11 cellular contexts compared by ENCODE assay signal in genomic region chr11:119590651-119591308, GRCh38.
DNase-seq lines count a peak whose midpoint lies in the region; ATAC-seq, FAIRE-seq and TF ChIP-seq lines count a peak whose summit lies in the region.
"Had no signal": no experiment of that assay in that cellular context is flagged by ENCODE, and none has a peak within 500 bp of the region (broad histone marks: within the 10 kb centered on the region; RNA-seq: fewer than 3 reads in every experiment).

No MANE protein-coding gene starts in this region.

- dilution Hi-C loops in endothelial cell of umbilical vein (cut with MboI; ENCODE audit: extremely low pct_ligation_motif_present, low sequenced_read_pairs): no loop called here

- H3K79me2 ChIP-seq in endothelial cell of umbilical vein (ENCODE audit: control insufficient read depth, insufficient read depth, low read length): no peaks in the 10 kb centered on the region
- H3K79me2 ChIP-seq in neural progenitor cell (ENCODE audit: low read depth): no peaks in the 10 kb centered on the region

- H3F3A ChIP-seq in neural progenitor cell (ENCODE audit: low read depth): peaks cover 3% of the 10 kb centered on the region

- H3K4me3 ChIP-seq in endothelial cell of umbilical vein (replicated peaks in 1 of 3; ENCODE audit: insufficient read depth in 1 of 3, low read depth in 1 of 3, low read length in 3 of 3) (no peak overlapping the region), neural progenitor cell (no peak overlapping the region)
- no peak overlapping the region for H3K4me3 ChIP-seq in effector memory CD4-positive, alpha-beta T cell (ENCODE audit: insufficient read depth, low read depth, low read length, poor library complexity, severe bottlenecking)

- CTCF ChIA-PET in endothelial cell of umbilical vein (lab: Charles Lee): interaction anchor here (0.9 kb wide), 1 partner anchor 116 kb away, joined by 3 read pairs; no protein-coding TSS in a partner anchor

- H3K9ac ChIP-seq in endothelial cell of umbilical vein (replicated peaks; ENCODE audit: extremely low read depth, insufficient read depth, low read length): no peak overlapping the region
- no peak overlapping the region for H3K9ac ChIP-seq in neural progenitor cell

- H3K9me3 Mint-ChIP-seq in neural progenitor cell: peaks cover 4% of the 10 kb centered on the region
- H3K9me3 Mint-ChIP-seq: nephron progenitor cell had no signal

- H3K27me3 ChIP-seq in endothelial cell of umbilical vein (ENCODE audit: control insufficient read depth in 2 of 2, insufficient read depth in 2 of 2, low read length in 2 of 2) (no peaks in the 10 kb centered on the region), neural progenitor cell (peaks cover 13% of the 10 kb centered on the region)
- peaks cover 5% of the 10 kb centered on the region for H3K27me3 ChIP-seq in effector memory CD4-positive, alpha-beta T cell (replicated peaks; ENCODE audit: control insufficient read depth, insufficient read depth, low read length, poor library complexity, severe bottlenecking)

- H2AFZ ChIP-seq in endothelial cell of umbilical vein (ENCODE audit: low read depth, low read length): no peak overlapping the region
- H2AFZ ChIP-seq in neural progenitor cell (replicated peaks): no peak overlapping the region

- H3K4me1 ChIP-seq in endothelial cell of umbilical vein (ENCODE audit: control insufficient read depth, extremely low read depth, insufficient read depth, low read length) (peaks cover 14% of the 10 kb centered on the region), neural progenitor cell (peaks cover 11% of the 10 kb centered on the region)
- H3K4me1 ChIP-seq in effector memory CD4-positive, alpha-beta T cell (ENCODE audit: control insufficient read depth, insufficient read depth, low read length, poor library complexity, severe bottlenecking): no peaks in the 10 kb centered on the region

- TF ChIP-seq CTCF in endothelial cell of umbilical vein (IDR thresholded peaks at IDR 0.05; ENCODE audit: extremely low read depth in 1 of 2, insufficient read depth in 1 of 2, low read depth in 1 of 2, low read length in 2 of 2): no peak
- TF ChIP-seq CTCF in neural progenitor cell (IDR thresholded peaks at IDR 0.05): no peak

- no peak overlapping the region for H3K4me3 Mint-ChIP-seq in neural progenitor cell
- H3K4me3 Mint-ChIP-seq: nephron progenitor cell had no signal

- peaks cover 46% of the 10 kb centered on the region for H3K4me1 Mint-ChIP-seq in neural progenitor cell

- H3K27me3 Mint-ChIP-seq in neural progenitor cell (ENCODE audit: insufficient read depth, low read depth): peaks cover 10% of the 10 kb centered on the region

- BruUV-seq in endothelial cell of umbilical vein (replicated peaks; lab: Mats Ljungman, UMichigan): no TSS peak

- FAIRE-seq in H54 (lab: Jason Lieb, UNC) (peak; percentile 64), endothelial cell of umbilical vein (lab: Jason Lieb, UNC) (peak; percentile 33)

- no peaks in the 10 kb centered on the region for H3K9me3 ChIP-seq in endothelial cell of umbilical vein (replicated peaks; ENCODE audit: control insufficient read depth, insufficient read depth, low read length)
- no peaks in the 10 kb centered on the region for H3K9me3 ChIP-seq in neural progenitor cell (ENCODE audit: low read depth)
- H3K9me3 ChIP-seq in effector memory CD4-positive, alpha-beta T cell (ENCODE audit: control insufficient read depth, low read length): no peaks in the 10 kb centered on the region

- H3K36me3 ChIP-seq in endothelial cell of umbilical vein (ENCODE audit: control insufficient read depth in 2 of 2, extremely low read depth in 1 of 2, insufficient read depth in 2 of 2, low read length in 2 of 2): no peaks in the 10 kb centered on the region
- no peaks in the 10 kb centered on the region for H3K36me3 ChIP-seq in neural progenitor cell
- no peaks in the 10 kb centered on the region for H3K36me3 ChIP-seq in effector memory CD4-positive, alpha-beta T cell (ENCODE audit: control insufficient read depth, insufficient read depth, low read length)

- no peaks in the 10 kb centered on the region for H3K36me3 Mint-ChIP-seq in neural progenitor cell

- no peaks in the 10 kb centered on the region for H4K20me1 ChIP-seq in endothelial cell of umbilical vein (replicated peaks; ENCODE audit: control insufficient read depth, extremely low read depth, insufficient read depth, low read length)
- no peaks in the 10 kb centered on the region for H4K20me1 ChIP-seq in neural progenitor cell (ENCODE audit: low read depth)

- ATAC-seq in GM18868 (IDR thresholded peaks at IDR 0.05; ENCODE audit: unreplicated experiment): no peak

- TF ChIP-seq POLR2A in H54 (IDR thresholded peaks at IDR 0.05; ENCODE audit: low read depth, low read length) (no peak), endothelial cell of umbilical vein (IDR thresholded peaks at IDR 0.05; ENCODE audit: low read depth, low read length) (no peak)

- no peak overlapping the region for H3K27ac ChIP-seq in endothelial cell of umbilical vein (ENCODE audit: insufficient read depth, low read depth, low read length)
- H3K27ac ChIP-seq in neural progenitor cell: no peak overlapping the region
- no peak overlapping the region for H3K27ac ChIP-seq in effector memory CD4-positive, alpha-beta T cell (ENCODE audit: insufficient read depth, low read length, poor library complexity, severe bottlenecking)

- H3K4me2 ChIP-seq in endothelial cell of umbilical vein (ENCODE audit: insufficient read depth, low read length) (no peak overlapping the region), neural progenitor cell (no peak overlapping the region)

- intact Hi-C loops in endothelial cell of umbilical vein (cut with micrococcal nuclease): no loop called here

- DNase-seq in H54 (ENCODE audit: insufficient read length, low spot score) (no peak), NCI-H226 (peak; percentile 76), endothelial cell of umbilical vein (ENCODE audit: low read depth, low spot score) (no peak), neural progenitor cell (ENCODE audit: low spot score) (peak; percentile 58), Kasumi-1 (lab: John Stamatoyannopoulos, UW) (no peak)
- DNase-seq in effector memory CD4-positive, alpha-beta T cell: no peak
- DNase-seq: DMS79 treated with DMSO at 0.1 percent for 48 hours; NCI-H2081; nephron progenitor cell; stimulated activated CD4-positive, alpha-beta T cell treated with anti-CD3 and anti-CD28 coated beads, Interleukin-1b, Interleukin-23, amount 100 ng/mL, for 48 hours had no signal

- no peaks in the 10 kb centered on the region for H3K9me1 ChIP-seq in endothelial cell of umbilical vein (replicated peaks; ENCODE audit: control insufficient read depth, extremely low read depth, insufficient read depth, low read length)

- peak overlapping the region; percentile 16 for H3K27ac Mint-ChIP-seq in neural progenitor cell
- H3K27ac Mint-ChIP-seq: nephron progenitor cell had no signal

- POLR2A ChIA-PET in endothelial cell of umbilical vein (lab: Charles Lee): no interaction called here

TF ChIP-seq in endothelial cell of umbilical vein, 7 proteins besides CTCF, POLR2A, EP300 and RAD21:
- no peak for TF ChIP-seq GATA2 (IDR thresholded peaks at IDR 0.05; ENCODE audit: insufficient read depth, insufficient read length, low read depth, low read length)
- no peak for TF ChIP-seq MYC (IDR thresholded peaks at IDR 0.05; ENCODE audit: low read depth, low read length)
- TF ChIP-seq MAX (IDR thresholded peaks at IDR 0.05; ENCODE audit: insufficient read depth, insufficient read length): no peak
- TF ChIP-seq FOS (IDR thresholded peaks at IDR 0.05; ENCODE audit: borderline replicate concordance, insufficient read depth, low read length): no peak
- TF ChIP-seq JUN (IDR thresholded peaks at IDR 0.05; ENCODE audit: borderline replicate concordance, insufficient read depth, insufficient read length, low read depth): no peak
- no peak for TF ChIP-seq EZH2 (IDR thresholded peaks at IDR 0.05; ENCODE audit: borderline replicate concordance, low read depth, low read length, severe bottlenecking)
- TF ChIP-seq POLR2AphosphoS5 (IDR thresholded peaks at IDR 0.05; ENCODE audit: insufficient read depth, low read depth, low read length): no peak

Comparison
In these comparisons a context has a peak if more than half of its experiments do, and no peak if none do; other contexts are left out.
1. DNase-seq: peak in NCI-H226 (single experiment) and neural progenitor cell (single experiment); none in H54 (single experiment), endothelial cell of umbilical vein (single experiment), Kasumi-1 (0 of 2) and effector memory CD4-positive, alpha-beta T cell (0 of 3).